In genomic region chr10:77531441-77532001, GRCh38 we compare ENCODE assay signal across 8 cellular contexts.
DNase-seq lines count a peak whose midpoint lies in the region; ATAC-seq and TF ChIP-seq lines count a peak whose summit lies in the region.

No MANE protein-coding gene starts in this region.

- no peaks in the 10 kb centered on the region for H3K27me3 ChIP-seq in BLaER1

- CTCF ChIA-PET in GM10248 (lab: Yijun Ruan, JAX): interaction anchor here (1.5 kb wide), 1 partner anchor 29 kb away, joined by 7 read pairs; no protein-coding TSS in a partner anchor

- H3K27ac ChIP-seq in BLaER1: peak overlapping the region; percentile 58; the same call in 1 of the 2 replicates
- H3K27ac ChIP-seq in cingulate gyrus (ENCODE audit: low read depth, low read length): peak overlapping the region; percentile 70

- TF ChIP-seq CTCF in mesothelial cell of epicardium (IDR thresholded peaks at IDR 0.05; ENCODE audit: unreplicated experiment) (no peak), GM10248 (IDR thresholded peaks at IDR 0.05; ENCODE audit: control extremely low read depth, extremely low read depth, low read depth, missing control alignments) (no peak)

- H3K4me1 ChIP-seq in BLaER1: peaks cover 62% of the 10 kb centered on the region

- H3K27ac Mint-ChIP-seq in mesothelial cell of epicardium (peak overlapping the region; percentile 84), immature natural killer cell (no peak overlapping the region)

- H3K4me1 Mint-ChIP-seq in mesothelial cell of epicardium (peaks cover 59% of the 10 kb centered on the region), immature natural killer cell (no peaks in the 10 kb centered on the region)

- H3K4me3 Mint-ChIP-seq in mesothelial cell of epicardium: no peak overlapping the region
- no peak overlapping the region for H3K4me3 Mint-ChIP-seq in immature natural killer cell

- peaks cover 5% of the 10 kb centered on the region for H3K9me3 Mint-ChIP-seq in mesothelial cell of epicardium
- no peaks in the 10 kb centered on the region for H3K9me3 Mint-ChIP-seq in immature natural killer cell

- H3K9me3 ChIP-seq in BLaER1: no peaks in the 10 kb centered on the region

- no peaks in the 10 kb centered on the region for H4K20me1 ChIP-seq in BLaER1

- peak overlapping the region; percentile 76 for H3K4me2 ChIP-seq in BLaER1

- ATAC-seq in HG02852 (IDR thresholded peaks at IDR 0.05; ENCODE audit: unreplicated experiment): no peak

- no peaks in the 10 kb centered on the region for H3K36me3 ChIP-seq in BLaER1

- peak overlapping the region; percentile 26; the same call in 1 of the 2 replicates for H3K9ac ChIP-seq in BLaER1

- no peaks in the 10 kb centered on the region for H3K27me3 Mint-ChIP-seq in mesothelial cell of epicardium (ENCODE audit: low read depth)
- peaks cover 0 to 12% (median 2%) of the 10 kb centered on the region in 3 donors for H3K27me3 Mint-ChIP-seq in immature natural killer cell (ENCODE audit: low read depth in 3 of 3)

- DNase-seq in NCI-H1436 (lab: John Stamatoyannopoulos, UW) (peak; percentile 68), mesothelial cell of epicardium (ENCODE audit: low spot score in 2 of 2, unreplicated experiment in 2 of 2) (no peak), immature natural killer cell (no peak), GM10248 (ENCODE audit: extremely low spot score) (no peak), NCI-H1105 (lab: John Stamatoyannopoulos, UW) (no peak)

- POLR2A ChIA-PET in GM10248 (lab: Yijun Ruan, JAX): no interaction called here

- H3K4me3 ChIP-seq in BLaER1: no peak overlapping the region

- H3K36me3 Mint-ChIP-seq in mesothelial cell of epicardium (no peaks in the 10 kb centered on the region), immature natural killer cell (no peaks in the 10 kb centered on the region)
